ENCODE assay signal across 1 cellular context in the genomic region with DNA sequence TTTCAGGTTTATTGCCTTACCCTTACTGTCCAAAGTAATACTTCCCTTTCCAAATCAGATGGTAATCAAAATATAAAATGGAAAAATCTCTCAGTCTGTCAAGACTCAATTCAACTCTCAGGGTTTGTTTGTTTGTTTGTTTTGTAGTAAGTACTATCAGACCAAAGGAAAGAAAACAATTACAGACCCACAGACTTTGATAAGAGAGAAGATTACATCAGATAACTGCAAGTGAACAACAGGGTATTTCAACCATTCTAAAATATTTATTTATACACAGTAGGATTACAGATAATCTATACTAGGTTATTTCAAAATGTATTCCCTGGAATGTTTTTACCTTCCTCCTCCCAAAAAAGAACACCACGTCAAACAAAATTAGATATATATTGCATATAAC.
TF ChIP-seq lines count a peak whose summit lies in the region.

No MANE protein-coding gene starts in this region.

TF ChIP-seq in HEK293, 187 proteins besides CTCF, POLR2A, EP300 and RAD21:
- TF ChIP-seq, protein P1, sequence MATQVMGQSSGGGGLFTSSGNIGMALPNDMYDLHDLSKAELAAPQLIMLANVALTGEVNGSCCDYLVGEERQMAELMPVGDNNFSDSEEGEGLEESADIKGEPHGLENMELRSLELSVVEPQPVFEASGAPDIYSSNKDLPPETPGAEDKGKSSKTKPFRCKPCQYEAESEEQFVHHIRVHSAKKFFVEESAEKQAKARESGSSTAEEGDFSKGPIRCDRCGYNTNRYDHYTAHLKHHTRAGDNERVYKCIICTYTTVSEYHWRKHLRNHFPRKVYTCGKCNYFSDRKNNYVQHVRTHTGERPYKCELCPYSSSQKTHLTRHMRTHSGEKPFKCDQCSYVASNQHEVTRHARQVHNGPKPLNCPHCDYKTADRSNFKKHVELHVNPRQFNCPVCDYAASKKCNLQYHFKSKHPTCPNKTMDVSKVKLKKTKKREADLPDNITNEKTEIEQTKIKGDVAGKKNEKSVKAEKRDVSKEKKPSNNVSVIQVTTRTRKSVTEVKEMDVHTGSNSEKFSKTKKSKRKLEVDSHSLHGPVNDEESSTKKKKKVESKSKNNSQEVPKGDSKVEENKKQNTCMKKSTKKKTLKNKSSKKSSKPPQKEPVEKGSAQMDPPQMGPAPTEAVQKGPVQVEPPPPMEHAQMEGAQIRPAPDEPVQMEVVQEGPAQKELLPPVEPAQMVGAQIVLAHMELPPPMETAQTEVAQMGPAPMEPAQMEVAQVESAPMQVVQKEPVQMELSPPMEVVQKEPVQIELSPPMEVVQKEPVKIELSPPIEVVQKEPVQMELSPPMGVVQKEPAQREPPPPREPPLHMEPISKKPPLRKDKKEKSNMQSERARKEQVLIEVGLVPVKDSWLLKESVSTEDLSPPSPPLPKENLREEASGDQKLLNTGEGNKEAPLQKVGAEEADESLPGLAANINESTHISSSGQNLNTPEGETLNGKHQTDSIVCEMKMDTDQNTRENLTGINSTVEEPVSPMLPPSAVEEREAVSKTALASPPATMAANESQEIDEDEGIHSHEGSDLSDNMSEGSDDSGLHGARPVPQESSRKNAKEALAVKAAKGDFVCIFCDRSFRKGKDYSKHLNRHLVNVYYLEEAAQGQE (tag by site-specific recombination; IDR thresholded peaks at IDR 0.05) = no peak
- TF ChIP-seq IKZF3 (tag by site-specific recombination; IDR thresholded peaks at IDR 0.05) = no peak
- TF ChIP-seq, protein P2, sequence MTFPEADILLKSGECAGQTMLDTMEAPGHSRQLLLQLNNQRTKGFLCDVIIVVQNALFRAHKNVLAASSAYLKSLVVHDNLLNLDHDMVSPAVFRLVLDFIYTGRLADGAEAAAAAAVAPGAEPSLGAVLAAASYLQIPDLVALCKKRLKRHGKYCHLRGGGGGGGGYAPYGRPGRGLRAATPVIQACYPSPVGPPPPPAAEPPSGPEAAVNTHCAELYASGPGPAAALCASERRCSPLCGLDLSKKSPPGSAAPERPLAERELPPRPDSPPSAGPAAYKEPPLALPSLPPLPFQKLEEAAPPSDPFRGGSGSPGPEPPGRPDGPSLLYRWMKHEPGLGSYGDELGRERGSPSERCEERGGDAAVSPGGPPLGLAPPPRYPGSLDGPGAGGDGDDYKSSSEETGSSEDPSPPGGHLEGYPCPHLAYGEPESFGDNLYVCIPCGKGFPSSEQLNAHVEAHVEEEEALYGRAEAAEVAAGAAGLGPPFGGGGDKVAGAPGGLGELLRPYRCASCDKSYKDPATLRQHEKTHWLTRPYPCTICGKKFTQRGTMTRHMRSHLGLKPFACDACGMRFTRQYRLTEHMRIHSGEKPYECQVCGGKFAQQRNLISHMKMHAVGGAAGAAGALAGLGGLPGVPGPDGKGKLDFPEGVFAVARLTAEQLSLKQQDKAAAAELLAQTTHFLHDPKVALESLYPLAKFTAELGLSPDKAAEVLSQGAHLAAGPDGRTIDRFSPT (tag by site-specific recombination; IDR thresholded peaks at IDR 0.05) = no peak
- no peak for TF ChIP-seq ZNF777 (tag by site-specific recombination; IDR thresholded peaks at IDR 0.05; ENCODE audit: borderline replicate concordance)
- TF ChIP-seq GLI2 (tag by site-specific recombination; IDR thresholded peaks at IDR 0.05; ENCODE audit: borderline replicate concordance, low read depth) = no peak
- peak; percentile 76 for TF ChIP-seq FEZF1 (tag by site-specific recombination; IDR thresholded peaks at IDR 0.05)
- TF ChIP-seq TCF7L2 (IDR thresholded peaks at IDR 0.05; ENCODE audit: borderline replicate concordance, low read depth, low read length) = peak; percentile 88; the same call in 1 of the 2 replicates
- TF ChIP-seq ZNF544 (tag by site-specific recombination; IDR thresholded peaks at IDR 0.05) = no peak
- no peak for TF ChIP-seq ZNF140 (tag by site-specific recombination; IDR thresholded peaks at IDR 0.05)
